In genomic region chr3:14128724-14129123, GRCh38 we compare ENCODE assay signal across 14 cellular contexts.
"Had no signal": no experiment of that assay in that cellular context is flagged by ENCODE, and none has a peak within 500 bp of the region (broad histone marks: within the 10 kb centered on the region; RNA-seq: fewer than 3 reads in every experiment).

No MANE protein-coding gene starts in this region.

- ATAC-seq: body of pancreas; psoas muscle; right lobe of liver; stimulated activated memory B cell treated with anti-CD40 and anti-IgM and Interleukin-4, amounts not matched to agents 10 μg/mL and 1 μg/mL and 100 μg/mL, for 72 hours had no signal

- H3K27ac ChIP-seq: body of pancreas, psoas muscle, right lobe of liver had no signal

- H3K27me3 Mint-ChIP-seq: activated CD4-positive, alpha-beta memory T cell treated with anti-CD3 and anti-CD28 coated beads for 36 hours; dendritic cell treated with granulocyte-macrophage colony-stimulating factor and Interleukin-4, amounts not matched to agents 40 ng/mL and 50 ng/mL, for 4 days; stimulated activated memory B cell treated with anti-CD40 and anti-IgM and Interleukin-4, amounts not matched to agents 10 μg/mL and 1 μg/mL and 100 μg/mL, for 72 hours; type B pancreatic cell had no signal

- DNase-seq: activated CD4-positive, alpha-beta memory T cell treated with anti-CD3 and anti-CD28 coated beads for 36 hours; activated naive CD4-positive, alpha-beta T cell treated with Interleukin-2 at 50 U/mL for 16 hours; body of pancreas; cerebellar nuclear complex; hypothalamus; midbrain; occipital lobe; psoas muscle had no signal

- H3K27ac Mint-ChIP-seq: activated CD4-positive, alpha-beta memory T cell treated with anti-CD3 and anti-CD28 coated beads for 36 hours; stimulated activated memory B cell treated with anti-CD40 and anti-IgM and Interleukin-4, amounts not matched to agents 10 μg/mL and 1 μg/mL and 100 μg/mL, for 72 hours; type B pancreatic cell had no signal

- H3K4me3 Mint-ChIP-seq: activated CD4-positive, alpha-beta memory T cell treated with anti-CD3 and anti-CD28 coated beads for 36 hours; activated T-helper 1 cell treated with anti-CD3 and anti-CD28 coated beads, Interleukin-12 subunit alpha, Interleukin-12 subunit beta, Interleukin-2, Interleukin-4 antibody, amounts not matched to agents 30 ng/mL and 10 ng/mL and 1 ng/mL, durations not matched to agents 14 hours and 24 hours and 36 hours; dendritic cell treated with granulocyte-macrophage colony-stimulating factor and Interleukin-4, amounts not matched to agents 40 ng/mL and 50 ng/mL, for 4 days; stimulated activated memory B cell treated with anti-CD40 and anti-IgM and Interleukin-4, amounts not matched to agents 10 μg/mL and 1 μg/mL and 100 μg/mL, for 72 hours had no signal

- H3K9me3 ChIP-seq: body of pancreas, psoas muscle, right lobe of liver had no signal

- H3K27me3 ChIP-seq: body of pancreas, right lobe of liver had no signal

- H3K9me3 Mint-ChIP-seq: activated CD4-positive, alpha-beta memory T cell treated with anti-CD3 and anti-CD28 coated beads for 36 hours; activated T-helper 1 cell treated with anti-CD3 and anti-CD28 coated beads, Interleukin-12 subunit alpha, Interleukin-12 subunit beta, Interleukin-2, Interleukin-4 antibody, amounts not matched to agents 30 ng/mL and 10 ng/mL and 1 ng/mL, durations not matched to agents 14 hours and 24 hours and 36 hours; dendritic cell treated with granulocyte-macrophage colony-stimulating factor and Interleukin-4, amounts not matched to agents 40 ng/mL and 50 ng/mL, for 4 days; stimulated activated memory B cell treated with anti-CD40 and anti-IgM and Interleukin-4, amounts not matched to agents 10 μg/mL and 1 μg/mL and 100 μg/mL, for 72 hours; type B pancreatic cell had no signal

- H3K4me3 ChIP-seq: body of pancreas, lung, psoas muscle, right lobe of liver had no signal
